12 cellular contexts compared by ENCODE assay signal in the genomic region with DNA sequence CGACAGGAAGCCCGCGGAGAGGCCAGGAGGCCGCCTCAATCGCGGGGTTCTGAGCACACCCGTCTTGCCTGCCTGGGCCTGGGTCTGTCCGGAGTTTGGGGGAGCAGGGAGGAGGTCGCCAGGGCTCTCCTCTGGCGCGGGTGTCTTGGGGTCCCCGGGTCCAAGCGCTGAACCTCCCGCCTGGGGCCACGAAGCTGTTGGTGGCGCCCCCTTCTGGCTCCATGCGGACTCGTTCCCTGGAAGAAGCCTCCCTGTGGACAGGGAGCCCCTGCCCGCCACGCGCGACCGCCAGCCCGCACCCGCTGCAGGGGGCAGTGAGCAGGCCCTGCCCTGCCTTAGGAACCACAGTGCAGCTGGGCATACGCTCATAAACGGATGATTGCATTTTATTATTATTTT. TPM values are rescaled to one million over a fixed set of nuclear protein-coding genes. Genes with fewer than 3 reads are reported as not detected.
DNase-seq lines count a peak whose midpoint lies in the region; ATAC-seq, FAIRE-seq and TF ChIP-seq lines count a peak whose summit lies in the region.
"Had no signal": no experiment of that assay in that cellular context is flagged by ENCODE, and none has a peak within 500 bp of the region (broad histone marks: within the 10 kb centered on the region; RNA-seq: fewer than 3 reads in every experiment).

No MANE protein-coding gene starts in this region.

- H3K23ac ChIP-seq in H1 (ENCODE audit: insufficient read length) (no peak overlapping the region), mesendoderm (ENCODE audit: low read length) (no peak overlapping the region)

- no peak for TF ChIP-seq POLR2A in H1 (IDR thresholded peaks at IDR 0.05; ENCODE audit: control extremely low read depth in 1 of 2, low read depth in 2 of 2, low read length in 2 of 2)

- peak; percentile 34 to 53; a peak in 3 of 4 replicates for TF ChIP-seq RAD21 in H1 (IDR thresholded peaks at IDR 0.05 in 1 of 2, conservative IDR thresholded peaks at IDR 0.05 in 1 of 2; ENCODE audit: low read depth in 2 of 2, low read length in 2 of 2)

- H3K4ac ChIP-seq in H1 (replicated peaks; ENCODE audit: insufficient read length, low read depth, low read length) = no peak overlapping the region
- H3K4ac ChIP-seq in mesendoderm (ENCODE audit: low read depth, low read length) = no peak overlapping the region

- FAIRE-seq in H1 (lab: Jason Lieb, UNC) = no peak
- FAIRE-seq: A204.1 had no signal

- H2BK120ac ChIP-seq in H1 (replicated peaks; ENCODE audit: low read depth, low read length) (no peak overlapping the region), mesendoderm (ENCODE audit: low read depth, low read length) (no peak overlapping the region)

- H3K27ac ChIP-seq in H1 (ENCODE audit: low read depth, low read length) (no peak overlapping the region), mesendoderm (ENCODE audit: low read depth, low read length) (no peak overlapping the region)

- H2AK5ac ChIP-seq in H1 (ENCODE audit: low read depth, low read length) = no peak overlapping the region
- no peak overlapping the region for H2AK5ac ChIP-seq in mesendoderm (ENCODE audit: low read length)

- H4K8ac ChIP-seq in H1 (ENCODE audit: extremely low read depth, insufficient read depth, low read length) (no peak overlapping the region), mesendoderm (ENCODE audit: low read depth, low read length) (no peak overlapping the region)

- no peak overlapping the region for H4K91ac ChIP-seq in H1 (replicated peaks; ENCODE audit: insufficient read length, low read length)

- peaks cover 0 to 4% (median 0%) of the 10 kb centered on the region in 4 experiments; a peak in 1 of 7 replicates for H3K4me1 ChIP-seq in H1 (replicated peaks in 1 of 4; ENCODE audit: control insufficient read depth in 3 of 4, insufficient read depth in 4 of 4, low read length in 3 of 4)
- H3K4me1 ChIP-seq in mesendoderm (ENCODE audit: control insufficient read depth, low read depth, low read length) = no peaks in the 10 kb centered on the region

- H2AFZ ChIP-seq in H1 (ENCODE audit: low read length) = no peak overlapping the region

- no peak overlapping the region for H2BK20ac ChIP-seq in H1 (ENCODE audit: low read length)

- TF ChIP-seq EP300 in H1 (IDR thresholded peaks at IDR 0.05; ENCODE audit: borderline replicate concordance in 1 of 2, low read depth in 2 of 2, low read length in 2 of 2) = no peak

- H2BK15ac ChIP-seq in H1 (ENCODE audit: low read length) = no peak overlapping the region
- H2BK15ac ChIP-seq in mesendoderm (replicated peaks; ENCODE audit: low read depth) = no peak overlapping the region

- POLR2A ChIA-PET in H1 (lab: Charles Lee; ENCODE audit: partially characterized antibody) = interaction anchor here (0.6 to 1.3 kb wide), 3 partner anchors 28 to 57 kb away, joined by 3 to 5 read pairs (median 4); a partner anchor contains a TSS

- no peak overlapping the region for H3K9ac ChIP-seq in H1 (replicated peaks in 1 of 4; ENCODE audit: extremely low read depth in 1 of 4, low read depth in 3 of 4, low read length in 3 of 4)
- no peak overlapping the region for H3K9ac ChIP-seq in mesendoderm (ENCODE audit: low read length)

- H3K9me3 ChIP-seq in H1 (ENCODE audit: insufficient read depth in 2 of 2, low read depth in 1 of 2, low read length in 1 of 2) = peaks cover 0 to 6% of the 10 kb centered on the region in 2 experiments; a peak in 1 of 4 replicates

- H3K27me3 ChIP-seq in H1 (replicated peaks in 1 of 4; ENCODE audit: control insufficient read depth in 3 of 4, extremely low read depth in 1 of 4, insufficient read depth in 3 of 4, low read length in 3 of 4) (no peaks in the 10 kb centered on the region), mesendoderm (ENCODE audit: insufficient read depth, low read length, poor library complexity) (no peaks in the 10 kb centered on the region)

- H2BK5ac ChIP-seq in H1 (ENCODE audit: low read depth, low read length) (no peak overlapping the region), mesendoderm (ENCODE audit: low read length) (no peak overlapping the region)

- no peak overlapping the region for H4K5ac ChIP-seq in H1 (ENCODE audit: insufficient read length, low read depth, low read length)
- no peak overlapping the region for H4K5ac ChIP-seq in mesendoderm (ENCODE audit: low read length)

- H3K79me2 ChIP-seq in H1 (ENCODE audit: control insufficient read depth in 1 of 2, insufficient read depth in 2 of 2, low read length in 2 of 2) (no peaks in the 10 kb centered on the region), mesendoderm (ENCODE audit: control insufficient read depth, insufficient read depth, low read length) (no peaks in the 10 kb centered on the region)

- H3K4me3 ChIP-seq in H1 (ENCODE audit: extremely low read depth in 1 of 4, insufficient read depth in 2 of 4, low read depth in 3 of 4, low read length in 4 of 4) = no peak overlapping the region
- no peak overlapping the region for H3K4me3 ChIP-seq in mesendoderm (ENCODE audit: low read length)

- H3K79me1 ChIP-seq in H1 (ENCODE audit: low read depth, low read length) (no peaks in the 10 kb centered on the region), mesendoderm (ENCODE audit: low read length) (no peaks in the 10 kb centered on the region)

- no peaks in the 10 kb centered on the region for H4K20me1 ChIP-seq in H1 (replicated peaks in 1 of 2; ENCODE audit: control insufficient read depth in 1 of 2, insufficient read depth in 2 of 2, low read length in 2 of 2)

- no peak overlapping the region for H3K14ac ChIP-seq in H1 (ENCODE audit: insufficient read length)

- peak; percentile 45 for DNase-seq in activated CD4-positive, CD25-positive, alpha-beta regulatory T cell treated with anti-CD3 and anti-CD28 coated beads, Interleukin-2, amount 50 U/mL, for 72 hours
- peak; percentile 21 to 77 for DNase-seq in H1 (ENCODE audit: low read depth in 1 of 2, low spot score in 2 of 2)
- peak; percentile 22 for DNase-seq in stimulated activated CD4-positive, alpha-beta T cell treated with anti-CD3 and anti-CD28 coated beads, Interleukin-12 subunit alpha, Interleukin-12 subunit beta, amount 100 ng/mL, for 4 hours
- DNase-seq in mesendoderm = no peak
- no peak for DNase-seq in NCI-H510A (lab: John Stamatoyannopoulos, UW)
- DNase-seq: NCI-H1436 treated with DMSO at 0.1 percent for 48 hours had no signal

- TF ChIP-seq CTCF in LNCAP (IDR thresholded peaks at IDR 0.05) = peak; percentile 25
- TF ChIP-seq CTCF in H1 (IDR thresholded peaks at IDR 0.05; ENCODE audit: control extremely low read depth in 1 of 3, insufficient read depth in 1 of 3, low read depth in 1 of 3, low read length in 3 of 3) = peak; percentile 55 to 62 (median 61)

- H3K23me2 ChIP-seq in H1 (ENCODE audit: low read depth, low read length) = no peaks in the 10 kb centered on the region

- H3K4me2 ChIP-seq in H1 (ENCODE audit: insufficient read depth in 1 of 2, low read depth in 2 of 2, low read length in 2 of 2) (no peak overlapping the region), mesendoderm (ENCODE audit: low read length) (no peak overlapping the region)

- no peak overlapping the region for H2BK12ac ChIP-seq in H1 (ENCODE audit: low read depth, low read length)

- no peak overlapping the region for H3K56ac ChIP-seq in H1 (replicated peaks; ENCODE audit: insufficient read length, low read depth, low read length)
- H3K56ac ChIP-seq in mesendoderm (ENCODE audit: low read length) = no peak overlapping the region

- H3K18ac ChIP-seq in H1 (ENCODE audit: extremely low read depth, low read length) (no peak overlapping the region), mesendoderm (ENCODE audit: low read length) (no peak overlapping the region)

- WGBS in H1 (ENCODE audit: extremely low coverage in 1 of 2, insufficient coverage in 1 of 2, insufficient read length in 1 of 2, insufficient replicate concordance in 2 of 2, low coverage in 1 of 2, low lambda C conversion rate in 2 of 2, missing lambda C conversion rate in 1 of 2), 2 experiments = 92% methylated on average over 20 of the region's 27 CpGs; no CpG with 5 or more reads in 1 of the 2 experiments
- WGBS in mesendoderm (ENCODE audit: extremely low coverage, insufficient coverage, low lambda C conversion rate) = no CpG with 5 or more reads among the region's 27 CpGs

- no peak for ATAC-seq in activated CD4-positive, CD25-positive, alpha-beta regulatory T cell treated with anti-CD3 and anti-CD28 coated beads, Interleukin-2, amount 50 U/mL, for 24 hours
- ATAC-seq in HG03280 (IDR thresholded peaks at IDR 0.05; ENCODE audit: unreplicated experiment) = no peak
- ATAC-seq: esophagus mucosa; naive thymus-derived CD8-positive, alpha-beta T cell had no signal

- CTCF ChIA-PET in H1 (lab: Charles Lee; ENCODE audit: partially characterized antibody) = interaction anchor here (0.7 to 2.0 kb wide), 9 partner anchors 9 to 145 kb away, joined by 3 to 7 read pairs (median 4); no protein-coding TSS in a partner anchor

- no peaks in the 10 kb centered on the region for H3K36me3 ChIP-seq in H1 (ENCODE audit: control insufficient read depth in 2 of 4, insufficient read depth in 4 of 4, low read length in 3 of 4)
- H3K36me3 ChIP-seq in mesendoderm (ENCODE audit: control insufficient read depth, insufficient read depth, low read length) = no peaks in the 10 kb centered on the region

TF ChIP-seq in H1, 55 proteins besides CTCF, POLR2A, EP300 and RAD21 (continues in another document):
- TF ChIP-seq TCF12 (IDR thresholded peaks at IDR 0.05; ENCODE audit: low read depth, low read length) (no peak), CREB1 (IDR thresholded peaks at IDR 0.05) (0 out of 2 replicates have a peak, but pooled peaks have one; percentile 15)

RNA-seq across cellular contexts. Expression of a gene that starts 44.7 kb away (rescaled TPM):
- 35.9 and 37.3 TPM in 2 replicates for total RNA-seq in H1 (2021; fragmentation: NEBNext Ultra II Directional; extraction: Animal tissue kit (Norgen Biotek cat#: 25700))
- 7.0 and 9.6 TPM in 2 replicates for polyA plus RNA-seq in H1 (2011; rRNA removed)
- polyA plus RNA-seq in H1 (2011; cell fraction: cytosol; rRNA removed) = 9.3 TPM
- polyA plus RNA-seq in H1 (2011; cell fraction: nucleus; rRNA removed) = 4.9 TPM
- polyA plus RNA-seq in H1 (2012, experiment 1 of 2) = 10.6 to 14.7 TPM (median 12.8 TPM) in 4 replicates
- polyA plus RNA-seq in H1 (2012, experiment 2 of 2) = 4.2 TPM
- polyA plus RNA-seq in H1 (2013, experiment 1 of 2) = 15.5 TPM
- 15.6 TPM for polyA plus RNA-seq in H1 (2013, experiment 2 of 2)
- polyA minus RNA-seq in H1 (2011; rRNA and poly(A)+ RNA removed) = 7.7 and 8.1 TPM in 2 replicates
- 5.7 TPM for polyA minus RNA-seq in H1 (2011; cell fraction: cytosol; rRNA and poly(A)+ RNA removed)
- polyA minus RNA-seq in H1 (2011; cell fraction: nucleus; rRNA and poly(A)+ RNA removed) = 9.3 TPM
- polyA plus RNA-seq in mesendoderm (2013, experiment 1 of 2) = 23.1 TPM
- 23.1 TPM for polyA plus RNA-seq in mesendoderm (2013, experiment 2 of 2)

RNA-seq across cellular contexts. Expression of a gene that starts 58.0 kb away (rescaled TPM):
- total RNA-seq in H1 (2021; fragmentation: NEBNext Ultra II Directional; extraction: Animal tissue kit (Norgen Biotek cat#: 25700)) = 34.3 and 36.7 TPM in 2 replicates
- polyA plus RNA-seq in H1 (2011; rRNA removed) = 8.0 and 13.0 TPM in 2 replicates
- 15.9 TPM for polyA plus RNA-seq in H1 (2011; cell fraction: cytosol; rRNA removed)
- polyA plus RNA-seq in H1 (2011; cell fraction: nucleus; rRNA removed) = 9.9 TPM
- 21.7 to 23.9 TPM (median 22.7 TPM) in 4 replicates for polyA plus RNA-seq in H1 (2012, experiment 1 of 2)
- polyA plus RNA-seq in H1 (2012, experiment 2 of 2) = 5.9 TPM
- polyA plus RNA-seq in H1 (2013, experiment 1 of 2) = 17.6 TPM
- 18.0 TPM for polyA plus RNA-seq in H1 (2013, experiment 2 of 2)
- polyA minus RNA-seq in H1 (2011; rRNA and poly(A)+ RNA removed) = 16.9 and 25.5 TPM in 2 replicates
- 19.9 TPM for polyA minus RNA-seq in H1 (2011; cell fraction: cytosol; rRNA and poly(A)+ RNA removed)
- polyA minus RNA-seq in H1 (2011; cell fraction: nucleus; rRNA and poly(A)+ RNA removed) = 17.0 TPM
- polyA plus RNA-seq in mesendoderm (2013, experiment 1 of 2) = 23.1 TPM
- 23.4 TPM for polyA plus RNA-seq in mesendoderm (2013, experiment 2 of 2)

Comparison
In these comparisons a context has a peak if more than half of its experiments do, and no peak if none do; other contexts are left out.
1. DNase-seq: peak in activated CD4-positive, CD25-positive, alpha-beta regulatory T cell treated with anti-CD3 and anti-CD28 coated beads, Interleukin-2, amount 50 U/mL, for 72 hours (single experiment), H1 (2 of 2) and stimulated activated CD4-positive, alpha-beta T cell treated with anti-CD3 and anti-CD28 coated beads, Interleukin-12 subunit alpha, Interleukin-12 subunit beta, amount 100 ng/mL, for 4 hours (single experiment); none in mesendoderm (single experiment) and NCI-H510A (single experiment).